Comparison of ENCODE assay signal across 20 cellular contexts in genomic region chr3:181488536-181488935, GRCh38.
"Had no signal": no experiment of that assay in that cellular context is flagged by ENCODE, and none has a peak within 500 bp of the region (broad histone marks: within the 10 kb centered on the region; RNA-seq: fewer than 3 reads in every experiment).

No MANE protein-coding gene starts in this region.

- H3K36me3 ChIP-seq: ascending aorta, brain microvascular endothelial cell, colonic mucosa, esophagus muscularis mucosa, prostate gland, right atrium auricular region, suprapubic skin, tibial nerve, WERI-Rb-1 had no signal

- H3K4me1 ChIP-seq: ascending aorta, colonic mucosa, prostate gland, right atrium auricular region had no signal

- H3K27me3 ChIP-seq: ascending aorta, brain microvascular endothelial cell, colonic mucosa, esophagus muscularis mucosa, right atrium auricular region, suprapubic skin, tibial nerve had no signal

- DNase-seq: activated CD4-positive, alpha-beta T cell treated with anti-CD3 and anti-CD28 coated beads, Interleukin-2, amount 50 U/mL, for 1 hour; activated CD4-positive, CD25-positive, alpha-beta regulatory T cell treated with anti-CD3 and anti-CD28 coated beads, Interleukin-2, amount 50 U/mL, for 72 hours; activated T-cell treated with anti-CD3 and anti-CD28 coated beads, Interleukin-2, amount 50 U/mL, for 1 hour; brain microvascular endothelial cell; central memory CD4-positive, alpha-beta T cell; colonic mucosa; hippocampal formation; left ventricle myocardium superior; mammary epithelial cell; midbrain; natural killer cell; stimulated activated CD4-positive, alpha-beta T cell treated with anti-CD3 and anti-CD28 coated beads, Interleukin-4, amount 100 ng/mL, for 4 hours; stimulated activated naive CD8-positive, alpha-beta T cell treated with anti-CD3 and anti-CD28 coated beads, Interleukin-15, Interleukin-2, amounts not matched to agents 100 U/mL and 50 U/mL, for 24 hours; WERI-Rb-1 had no signal

- H3K4me3 ChIP-seq: ascending aorta, colonic mucosa, esophagus muscularis mucosa, prostate gland, right atrium auricular region, suprapubic skin, tibial nerve had no signal

- H3K9me3 ChIP-seq: ascending aorta, colonic mucosa, esophagus muscularis mucosa, prostate gland, right atrium auricular region, suprapubic skin, tibial nerve had no signal

- H3K27ac ChIP-seq: ascending aorta, brain microvascular endothelial cell, colonic mucosa, esophagus muscularis mucosa, prostate gland, right atrium auricular region, suprapubic skin, WERI-Rb-1 had no signal
